14 cellular contexts compared by ENCODE assay signal in genomic region chr10:99522511-99523250, GRCh38. TPM values are rescaled to one million over a fixed set of nuclear protein-coding genes. Genes with fewer than 3 reads are reported as not detected.
DNase-seq lines count a peak whose midpoint lies in the region; ATAC-seq and TF ChIP-seq lines count a peak whose summit lies in the region.
"Had no signal": no experiment of that assay in that cellular context is flagged by ENCODE, and none has a peak within 500 bp of the region (broad histone marks: within the 10 kb centered on the region; RNA-seq: fewer than 3 reads in every experiment).

No MANE protein-coding gene starts in this region.

- WGBS in H9 (ENCODE audit: extremely low coverage, insufficient read length, low lambda C conversion rate), result no CpG with 5 or more reads among the region's 33 CpGs

- H3K4me1 ChIP-seq in H9 (ENCODE audit: insufficient read depth, low read length), result peaks cover 4% of the 10 kb centered on the region; the same call in 1 of the 2 replicates
- peaks cover 24% of the 10 kb centered on the region for H3K4me1 ChIP-seq in iPS-20b (ENCODE audit: insufficient read depth, low read length)

- no peak for ATAC-seq in activated CD8-positive, alpha-beta T cell treated with anti-CD3 and anti-CD28 coated beads, Interleukin-2, amount 10 ng/mL, durations not matched to agents 7 days and 5 days
- ATAC-seq in GM21360 (IDR thresholded peaks at IDR 0.05; ENCODE audit: unreplicated experiment) (no peak), GM21576 (IDR thresholded peaks at IDR 0.05; ENCODE audit: unreplicated experiment) (no peak)
- ATAC-seq: activated CD8-positive, alpha-beta memory T cell treated with anti-CD3 and anti-CD28 coated beads, Interleukin-2, amount 10 ng/mL, durations not matched to agents 7 days and 5 days had no signal

- no peaks in the 10 kb centered on the region for H3K79me1 ChIP-seq in H9 (ENCODE audit: insufficient read depth, low read depth, low read length, poor library complexity, severe bottlenecking)

- no peak overlapping the region; a peak in 1 of 7 replicates for H3K27ac Mint-ChIP-seq in H9
- no peak overlapping the region for H3K27ac Mint-ChIP-seq in activated CD8-positive, alpha-beta T cell treated with anti-CD3 and anti-CD28 coated beads, Interleukin-2, amount 10 ng/mL, durations not matched to agents 7 days and 5 days
- H3K27ac Mint-ChIP-seq: activated CD8-positive, alpha-beta memory T cell treated with anti-CD3 and anti-CD28 coated beads, Interleukin-2, amount 10 ng/mL, durations not matched to agents 7 days and 5 days had no signal

- no peak overlapping the region for H2BK20ac ChIP-seq in H9 (ENCODE audit: low read depth, low read length, poor library complexity, severe bottlenecking)

- no peak overlapping the region for H2BK12ac ChIP-seq in H9 (ENCODE audit: insufficient read length, low read depth, low read length)

- no peak overlapping the region for H3T11ph ChIP-seq in H9 (ENCODE audit: low read length)

- H3K4ac ChIP-seq in H9 (ENCODE audit: low read depth, low read length), result no peak overlapping the region

- POLR2A ChIA-PET in activated CD8-positive, alpha-beta T cell treated with anti-CD3 and anti-CD28 coated beads, Interleukin-2, amount 10 ng/mL, durations not matched to agents 7 days and 5 days (lab: Charles Lee), result no interaction called here

- H3K4me2 ChIP-seq in H9 (ENCODE audit: insufficient read depth, insufficient read length, low read length), result peak overlapping the region; percentile 80

- H3K14ac ChIP-seq in H9 (ENCODE audit: insufficient read depth, low read length), result no peak overlapping the region

- CTCF ChIA-PET in activated CD8-positive, alpha-beta T cell treated with anti-CD3 and anti-CD28 coated beads, Interleukin-2, amount 10 ng/mL, durations not matched to agents 7 days and 5 days (lab: Charles Lee), result no interaction called here

- H4K91ac ChIP-seq in H9 (ENCODE audit: insufficient read length, low read depth, low read length), result no peak overlapping the region

- H3K18ac ChIP-seq in H9 (ENCODE audit: insufficient read length, low read depth, low read length), result no peak overlapping the region

- no peak overlapping the region for H3K56ac ChIP-seq in H9 (ENCODE audit: insufficient read length, low read depth, low read length)

- H4K5ac ChIP-seq in H9 (ENCODE audit: insufficient read length, low read depth, low read length), result no peak overlapping the region

- no peak overlapping the region for H2AFZ ChIP-seq in H9 (ENCODE audit: low read length)

- H3K23me2 ChIP-seq in H9 (ENCODE audit: insufficient read length, low read depth, low read length, poor library complexity, severe bottlenecking), result peaks cover 5% of the 10 kb centered on the region

- peaks cover 2 to 5% of the 10 kb centered on the region in 2 experiments; a peak in 1 of 5 replicates for H3K9me3 Mint-ChIP-seq in H9
- no peaks in the 10 kb centered on the region for H3K9me3 Mint-ChIP-seq in activated CD8-positive, alpha-beta T cell treated with anti-CD3 and anti-CD28 coated beads, Interleukin-2, amount 10 ng/mL, durations not matched to agents 7 days and 5 days (ENCODE audit: insufficient read depth)

- H2BK15ac ChIP-seq in H9 (ENCODE audit: low read depth, low read length), result no peak overlapping the region

- H3K27me3 Mint-ChIP-seq in H9 (ENCODE audit: low read depth), result peaks cover 99% of the 10 kb centered on the region
- H3K27me3 Mint-ChIP-seq in activated CD8-positive, alpha-beta T cell treated with anti-CD3 and anti-CD28 coated beads, Interleukin-2, amount 10 ng/mL, durations not matched to agents 7 days and 5 days (ENCODE audit: low read depth), result peaks cover 60% of the 10 kb centered on the region

- H3K4me1 Mint-ChIP-seq in H9, result peaks cover 38 to 62% of the 10 kb centered on the region in 2 experiments
- peaks cover 2% of the 10 kb centered on the region for H3K4me1 Mint-ChIP-seq in activated CD8-positive, alpha-beta T cell treated with anti-CD3 and anti-CD28 coated beads, Interleukin-2, amount 10 ng/mL, durations not matched to agents 7 days and 5 days (ENCODE audit: low read depth)

- no peaks in the 10 kb centered on the region for H4K20me1 ChIP-seq in H9 (ENCODE audit: control insufficient read depth, insufficient read depth, insufficient read length)

- peak; percentile 63 for TF ChIP-seq CTCF in H9 (conservative IDR thresholded peaks at IDR 0.05)
- peak; percentile 5 for TF ChIP-seq CTCF in retinal pigment epithelial cell (conservative IDR thresholded peaks at IDR 0.05; ENCODE audit: low read depth, low read length)

- peak; percentile 87 for DNase-seq in H9
- DNase-seq in activated CD8-positive, alpha-beta T cell treated with anti-CD3 and anti-CD28 coated beads, Interleukin-2, amount 10 ng/mL, durations not matched to agents 7 days and 5 days, result no peak
- no peak for DNase-seq in retinal pigment epithelial cell (ENCODE audit: low read depth)
- DNase-seq in kidney tubule cell (ENCODE audit: low spot score), result no peak
- DNase-seq: activated CD8-positive, alpha-beta memory T cell treated with anti-CD3 and anti-CD28 coated beads, Interleukin-2, amount 10 ng/mL, durations not matched to agents 7 days and 5 days; brain microvascular endothelial cell; esophagus squamous epithelium; Kasumi-1; NCI-H2081; stimulated activated naive CD4-positive, alpha-beta T cell treated with Interleukin-2 at 50 U/mL for 16 hours had no signal

- H2BK5ac ChIP-seq in H9 (ENCODE audit: insufficient read length, low read length), result no peak overlapping the region

- no peak overlapping the region for H2AK5ac ChIP-seq in H9 (ENCODE audit: insufficient read length, low read length)

- H3K27ac ChIP-seq in H9 (ENCODE audit: insufficient read length, low read depth, low read length) (no peak overlapping the region), iPS-20b (ENCODE audit: low read length) (no peak overlapping the region)
- H3K27ac ChIP-seq: brain microvascular endothelial cell, esophagus squamous epithelium, neutrophil had no signal

- no peak overlapping the region for H3K9ac ChIP-seq in H9 (ENCODE audit: extremely low read depth, insufficient read length, low read length)
- H3K9ac ChIP-seq in iPS-20b (ENCODE audit: low read depth, low read length), result no peak overlapping the region

- H4K8ac ChIP-seq in H9 (replicated peaks; ENCODE audit: insufficient read length, low read depth, low read length), result no peak overlapping the region

- H3K23ac ChIP-seq in H9 (ENCODE audit: insufficient read length, low read depth, low read length), result no peak overlapping the region

- peak overlapping the region; percentile 59 to 76 for H3K4me3 Mint-ChIP-seq in H9
- H3K4me3 Mint-ChIP-seq in activated CD8-positive, alpha-beta T cell treated with anti-CD3 and anti-CD28 coated beads, Interleukin-2, amount 10 ng/mL, durations not matched to agents 7 days and 5 days, result peak overlapping the region; percentile 60
- H3K4me3 Mint-ChIP-seq: activated CD8-positive, alpha-beta memory T cell treated with anti-CD3 and anti-CD28 coated beads, Interleukin-2, amount 10 ng/mL, durations not matched to agents 7 days and 5 days had no signal

- H2BK120ac ChIP-seq in H9 (ENCODE audit: low read depth, low read length, poor library complexity, severe bottlenecking), result no peak overlapping the region

- no peaks in the 10 kb centered on the region for H3K36me3 ChIP-seq in iPS-20b (ENCODE audit: insufficient read depth, low read depth, low read length)
- H3K36me3 ChIP-seq: brain microvascular endothelial cell, esophagus squamous epithelium, neutrophil had no signal

- H3K4me3 ChIP-seq in iPS-20b (ENCODE audit: low read length) (peak overlapping the region; percentile 56), retinal pigment epithelial cell (ENCODE audit: low read length) (no peak overlapping the region)

- H3K27me3 ChIP-seq in H9 (ENCODE audit: insufficient read depth, low read length), result peaks cover 92% of the 10 kb centered on the region
- peaks cover 100% of the 10 kb centered on the region for H3K27me3 ChIP-seq in iPS-20b (ENCODE audit: insufficient read depth, low read length)

- no peaks in the 10 kb centered on the region for H3K79me2 ChIP-seq in H9 (ENCODE audit: insufficient read depth, low read length)

- H3K36me3 Mint-ChIP-seq in H9 (ENCODE audit: insufficient read depth in 1 of 3, low read depth in 3 of 3), result no peaks in the 10 kb centered on the region
- H3K36me3 Mint-ChIP-seq in activated CD8-positive, alpha-beta T cell treated with anti-CD3 and anti-CD28 coated beads, Interleukin-2, amount 10 ng/mL, durations not matched to agents 7 days and 5 days (ENCODE audit: low read depth), result no peaks in the 10 kb centered on the region
- H3K36me3 Mint-ChIP-seq: activated CD8-positive, alpha-beta memory T cell treated with anti-CD3 and anti-CD28 coated beads, Interleukin-2, amount 10 ng/mL, durations not matched to agents 7 days and 5 days had no signal

- H3K9me3 ChIP-seq in H9 (ENCODE audit: control insufficient read depth, low read depth, low read length) (no peaks in the 10 kb centered on the region), iPS-20b (ENCODE audit: insufficient read depth, low read depth, low read length) (no peaks in the 10 kb centered on the region; the same call in 1 of the 2 replicates)
- H3K9me3 ChIP-seq: esophagus squamous epithelium, neutrophil had no signal

RNA-seq across cellular contexts. Expression of gene NKX2-3, which starts 10.1 kb away (rescaled TPM):
- total RNA-seq in H9 (2021), result not detected in 2 replicates
- total RNA-seq in activated CD8-positive, alpha-beta T cell treated with anti-CD3 and anti-CD28 coated beads, Interleukin-2, amount 10 ng/mL, durations not matched to agents 7 days and 5 days, result not detected
- total RNA-seq: activated CD8-positive, alpha-beta memory T cell treated with anti-CD3 and anti-CD28 coated beads, Interleukin-2, amount 10 ng/mL, durations not matched to agents 7 days and 5 days had no signal
